18 cellular contexts compared by ENCODE assay signal in the genomic region with DNA sequence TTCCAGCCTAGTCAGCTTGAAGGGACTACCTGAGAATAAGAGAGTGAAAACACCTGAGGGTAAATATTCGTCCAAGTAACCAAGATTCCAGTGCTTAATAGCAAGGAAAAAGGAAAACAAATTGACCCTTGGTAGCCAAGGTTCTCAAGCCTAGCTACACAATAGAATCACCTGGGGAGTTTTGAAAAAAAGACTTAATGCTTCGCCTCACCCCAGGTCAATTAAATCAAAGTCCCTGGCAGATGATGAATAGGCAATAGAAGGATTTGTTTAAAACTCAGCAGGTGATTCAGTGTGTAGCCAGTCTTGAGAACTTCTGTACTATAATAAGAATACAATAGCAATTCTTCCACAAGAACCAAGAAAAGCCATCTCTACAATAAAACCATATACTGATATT.
"Had no signal": no experiment of that assay in that cellular context is flagged by ENCODE, and none has a peak within 500 bp of the region (broad histone marks: within the 10 kb centered on the region; RNA-seq: fewer than 3 reads in every experiment).

No MANE protein-coding gene starts in this region.

- H3K4me2 ChIP-seq: hepatocyte had no signal

- H3K36me3 ChIP-seq: ascending aorta, brain microvascular endothelial cell, transverse colon had no signal

- H3K27me3 ChIP-seq: ascending aorta, brain microvascular endothelial cell, hepatocyte, transverse colon had no signal

- ATAC-seq: activated naive CD4-positive, alpha-beta T cell treated with anti-CD3 and anti-CD28 coated beads, Interleukin-2, amount 50 U/mL, for 72 hours; activated T-helper 17 cell treated with anti-CD3 and anti-CD28 coated beads, Interleukin-2, amount 50 U/mL, for 72 hours; stimulated activated naive B cell treated with anti-CD40 and anti-IgM and Interleukin-4, amounts not matched to agents 10 μg/mL and 1 μg/mL and 100 μg/mL, for 72 hours had no signal

- H3K4me3 ChIP-seq: ascending aorta, hepatocyte, transverse colon had no signal

- H3K79me2 ChIP-seq: hepatocyte had no signal

- H3K27ac ChIP-seq: ascending aorta, brain microvascular endothelial cell, hepatocyte, transverse colon, VCaP had no signal

- H3K9me3 ChIP-seq: ascending aorta, transverse colon had no signal

- DNase-seq: activated CD4-positive, CD25-positive, alpha-beta regulatory T cell treated with anti-CD3 and anti-CD28 coated beads, Interleukin-2, amount 50 U/mL, for 72 hours; activated CD8-positive, alpha-beta memory T cell treated with anti-CD3 and anti-CD28 coated beads for 24 hours; activated CD8-positive, alpha-beta memory T cell treated with anti-CD3 and anti-CD28 coated beads, Interleukin-2, amount 50 U/mL, for 4 hours; activated T-cell treated with anti-CD3 and anti-CD28 coated beads, Interleukin-2, amount 50 U/mL, for 24 hours; brain microvascular endothelial cell; effector CD4-positive, alpha-beta T cell; foreskin fibroblast; nephron progenitor cell; occipital lobe; stimulated activated CD4-positive, alpha-beta T cell treated with anti-CD3 and anti-CD28 coated beads, Interleukin-2, amount 100 ng/mL, for 48 hours; stimulated activated CD8-positive, alpha-beta memory T cell treated with anti-CD3 and anti-CD28 coated beads, Interleukin-4, amount 100 ng/mL, for 48 hours; stimulated activated naive B cell treated with anti-CD40 and anti-IgM and Interleukin-4, amounts not matched to agents 10 μg/mL and 1 μg/mL and 100 μg/mL, for 72 hours; transverse colon had no signal

- H3K4me1 ChIP-seq: ascending aorta had no signal
